Comparison of ENCODE assay signal across 1 cellular context in the genomic region with DNA sequence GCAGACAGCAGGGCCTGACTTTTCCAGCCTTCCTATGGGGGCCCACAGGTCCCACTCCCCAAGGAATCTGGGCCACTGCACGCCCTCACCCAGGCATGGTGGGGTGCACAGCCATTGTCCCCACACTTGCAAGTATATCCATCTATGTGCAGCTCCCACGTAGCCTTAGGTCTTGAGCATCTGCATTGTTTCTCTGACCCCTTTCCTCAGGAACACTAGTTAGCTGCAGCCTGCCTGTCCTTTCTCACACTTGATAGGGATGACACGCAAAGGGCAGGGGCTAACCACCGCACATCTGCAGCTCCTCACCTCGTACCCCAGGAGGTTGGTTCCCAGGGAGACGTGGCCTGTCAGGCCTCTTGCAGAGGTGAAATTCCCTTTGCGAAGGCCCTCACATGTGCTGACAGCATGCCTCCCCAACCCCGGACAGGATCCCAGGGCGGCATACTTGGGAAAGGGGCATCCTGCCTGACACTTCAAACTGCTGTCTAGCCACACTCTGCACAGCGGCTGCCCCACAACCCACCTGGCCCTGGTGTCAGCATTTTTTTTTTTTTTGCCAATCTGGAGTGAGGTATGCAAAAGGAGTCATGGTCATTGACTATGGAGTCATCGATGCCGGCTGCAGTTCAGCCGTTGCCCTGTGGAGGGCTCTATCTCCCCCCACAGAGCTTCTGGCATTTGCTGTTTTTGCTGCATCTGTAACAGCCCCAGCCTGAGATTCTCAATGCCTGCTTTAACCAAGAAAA.
TF ChIP-seq lines count a peak whose summit lies in the region.

No MANE protein-coding gene starts in this region.

TF ChIP-seq in GM12878, 131 proteins besides CTCF, POLR2A, EP300 and RAD21 (continued from another document):
- TF ChIP-seq POU2F2 (IDR thresholded peaks at IDR 0.05; ENCODE audit: borderline replicate concordance, low read depth, low read length) (no peak), KAT2A (conservative IDR thresholded peaks at IDR 0.05; ENCODE audit: control insufficient read depth, low read depth, low read length) (no peak), CREB1 (IDR thresholded peaks at IDR 0.05; ENCODE audit: low read depth) (no peak), ESRRA (IDR thresholded peaks at IDR 0.05; ENCODE audit: low read length) (no peak), ZNF622 (IDR thresholded peaks at IDR 0.05) (no peak), LARP7 (IDR thresholded peaks at IDR 0.05) (0 out of 2 replicates have a peak, but pooled peaks have one; percentile 19), MYC (IDR thresholded peaks at IDR 0.05; ENCODE audit: insufficient read depth, insufficient read length, insufficient replicate concordance, low read length, severe bottlenecking) (no peak)
- TF ChIP-seq, protein P1, sequence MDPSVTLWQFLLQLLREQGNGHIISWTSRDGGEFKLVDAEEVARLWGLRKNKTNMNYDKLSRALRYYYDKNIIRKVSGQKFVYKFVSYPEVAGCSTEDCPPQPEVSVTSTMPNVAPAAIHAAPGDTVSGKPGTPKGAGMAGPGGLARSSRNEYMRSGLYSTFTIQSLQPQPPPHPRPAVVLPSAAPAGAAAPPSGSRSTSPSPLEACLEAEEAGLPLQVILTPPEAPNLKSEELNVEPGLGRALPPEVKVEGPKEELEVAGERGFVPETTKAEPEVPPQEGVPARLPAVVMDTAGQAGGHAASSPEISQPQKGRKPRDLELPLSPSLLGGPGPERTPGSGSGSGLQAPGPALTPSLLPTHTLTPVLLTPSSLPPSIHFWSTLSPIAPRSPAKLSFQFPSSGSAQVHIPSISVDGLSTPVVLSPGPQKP (IDR thresholded peaks at IDR 0.05; ENCODE audit: low read depth, low read length) = no peak
- TF ChIP-seq, protein P2, sequence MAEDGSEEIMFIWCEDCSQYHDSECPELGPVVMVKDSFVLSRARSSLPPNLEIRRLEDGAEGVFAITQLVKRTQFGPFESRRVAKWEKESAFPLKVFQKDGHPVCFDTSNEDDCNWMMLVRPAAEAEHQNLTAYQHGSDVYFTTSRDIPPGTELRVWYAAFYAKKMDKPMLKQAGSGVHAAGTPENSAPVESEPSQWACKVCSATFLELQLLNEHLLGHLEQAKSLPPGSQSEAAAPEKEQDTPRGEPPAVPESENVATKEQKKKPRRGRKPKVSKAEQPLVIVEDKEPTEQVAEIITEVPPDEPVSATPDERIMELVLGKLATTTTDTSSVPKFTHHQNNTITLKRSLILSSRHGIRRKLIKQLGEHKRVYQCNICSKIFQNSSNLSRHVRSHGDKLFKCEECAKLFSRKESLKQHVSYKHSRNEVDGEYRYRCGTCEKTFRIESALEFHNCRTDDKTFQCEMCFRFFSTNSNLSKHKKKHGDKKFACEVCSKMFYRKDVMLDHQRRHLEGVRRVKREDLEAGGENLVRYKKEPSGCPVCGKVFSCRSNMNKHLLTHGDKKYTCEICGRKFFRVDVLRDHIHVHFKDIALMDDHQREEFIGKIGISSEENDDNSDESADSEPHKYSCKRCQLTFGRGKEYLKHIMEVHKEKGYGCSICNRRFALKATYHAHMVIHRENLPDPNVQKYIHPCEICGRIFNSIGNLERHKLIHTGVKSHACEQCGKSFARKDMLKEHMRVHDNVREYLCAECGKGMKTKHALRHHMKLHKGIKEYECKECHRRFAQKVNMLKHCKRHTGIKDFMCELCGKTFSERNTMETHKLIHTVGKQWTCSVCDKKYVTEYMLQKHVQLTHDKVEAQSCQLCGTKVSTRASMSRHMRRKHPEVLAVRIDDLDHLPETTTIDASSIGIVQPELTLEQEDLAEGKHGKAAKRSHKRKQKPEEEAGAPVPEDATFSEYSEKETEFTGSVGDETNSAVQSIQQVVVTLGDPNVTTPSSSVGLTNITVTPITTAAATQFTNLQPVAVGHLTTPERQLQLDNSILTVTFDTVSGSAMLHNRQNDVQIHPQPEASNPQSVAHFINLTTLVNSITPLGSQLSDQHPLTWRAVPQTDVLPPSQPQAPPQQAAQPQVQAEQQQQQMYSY (CRISPR knock-in tag; IDR thresholded peaks at IDR 0.05) = no peak
TF ChIP-seq in GM12878: peak in this region for 6.
